ENCODE assay signal across 1 cellular context in the genomic region with DNA sequence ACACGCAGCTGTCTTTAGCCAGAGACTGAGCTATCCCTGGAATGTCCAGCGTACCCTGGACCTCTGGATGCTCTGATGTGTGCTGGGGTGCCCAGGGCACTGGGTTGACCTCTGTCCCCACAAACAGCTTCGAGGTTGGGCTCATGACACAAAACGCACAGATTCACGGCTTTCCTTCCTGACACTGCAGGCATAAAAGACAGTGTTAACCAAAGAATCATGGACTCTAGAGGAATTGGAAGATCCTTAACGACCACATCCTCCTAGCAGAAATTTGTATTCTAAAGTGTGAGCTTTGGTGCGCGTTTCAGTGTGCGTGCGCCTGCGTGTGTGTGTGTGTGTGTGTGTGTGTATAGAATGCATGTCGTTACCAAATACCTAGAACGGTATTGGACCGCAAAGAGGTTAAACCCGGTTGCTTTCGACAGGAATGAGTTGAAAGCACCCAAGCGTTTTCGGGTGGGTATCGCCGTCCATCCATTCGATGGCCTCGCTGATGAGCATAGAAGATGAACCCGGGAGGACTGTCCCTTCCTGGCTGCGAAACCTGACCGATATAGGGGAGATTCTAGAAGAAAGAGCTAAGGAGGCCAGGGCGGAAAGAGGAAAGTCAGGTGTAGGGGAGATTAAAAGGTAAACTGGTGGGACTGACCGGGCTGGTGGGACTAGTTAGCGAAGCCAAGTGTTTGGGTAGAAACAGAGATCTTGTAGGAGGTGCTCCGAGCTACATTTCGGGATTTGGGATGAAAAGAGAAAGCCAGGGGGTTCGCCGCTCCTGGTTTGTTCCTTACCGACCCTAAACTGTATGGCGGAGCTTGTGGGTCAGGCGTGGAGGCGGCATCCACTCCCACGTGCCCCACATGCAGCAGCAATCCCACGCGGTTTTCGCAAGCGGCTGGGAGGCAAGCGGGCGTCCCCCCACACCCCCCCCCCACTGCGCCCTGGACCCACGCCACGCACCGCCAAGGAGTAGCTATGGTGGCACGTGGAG.
TF ChIP-seq lines count a peak whose summit lies in the region.

No MANE protein-coding gene starts in this region.

TF ChIP-seq in SK-N-SH, 30 proteins besides CTCF, POLR2A, EP300 and RAD21 (continued from another document):
- TF ChIP-seq, protein P1, sequence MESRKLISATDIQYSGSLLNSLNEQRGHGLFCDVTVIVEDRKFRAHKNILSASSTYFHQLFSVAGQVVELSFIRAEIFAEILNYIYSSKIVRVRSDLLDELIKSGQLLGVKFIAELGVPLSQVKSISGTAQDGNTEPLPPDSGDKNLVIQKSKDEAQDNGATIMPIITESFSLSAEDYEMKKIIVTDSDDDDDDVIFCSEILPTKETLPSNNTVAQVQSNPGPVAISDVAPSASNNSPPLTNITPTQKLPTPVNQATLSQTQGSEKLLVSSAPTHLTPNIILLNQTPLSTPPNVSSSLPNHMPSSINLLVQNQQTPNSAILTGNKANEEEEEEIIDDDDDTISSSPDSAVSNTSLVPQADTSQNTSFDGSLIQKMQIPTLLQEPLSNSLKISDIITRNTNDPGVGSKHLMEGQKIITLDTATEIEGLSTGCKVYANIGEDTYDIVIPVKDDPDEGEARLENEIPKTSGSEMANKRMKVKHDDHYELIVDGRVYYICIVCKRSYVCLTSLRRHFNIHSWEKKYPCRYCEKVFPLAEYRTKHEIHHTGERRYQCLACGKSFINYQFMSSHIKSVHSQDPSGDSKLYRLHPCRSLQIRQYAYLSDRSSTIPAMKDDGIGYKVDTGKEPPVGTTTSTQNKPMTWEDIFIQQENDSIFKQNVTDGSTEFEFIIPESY (IDR thresholded peaks at IDR 0.05; ENCODE audit: borderline replicate concordance, low read depth) = no peak
- TF ChIP-seq USF2 (IDR thresholded peaks at IDR 0.05; ENCODE audit: borderline replicate concordance, low read depth, low read length) (no peak), SIN3A (IDR thresholded peaks at IDR 0.05; ENCODE audit: borderline replicate concordance, low read depth, low read length) (no peak), CHD2 (IDR thresholded peaks at IDR 0.05; ENCODE audit: low read length, partially characterized antibody) (no peak), RXRA (IDR thresholded peaks at IDR 0.05; ENCODE audit: borderline replicate concordance, low read depth) (no peak), PBX3 (IDR thresholded peaks at IDR 0.05) (no peak), MAX (IDR thresholded peaks at IDR 0.05; ENCODE audit: low read depth) (no peak)
- TF ChIP-seq, protein P2, sequence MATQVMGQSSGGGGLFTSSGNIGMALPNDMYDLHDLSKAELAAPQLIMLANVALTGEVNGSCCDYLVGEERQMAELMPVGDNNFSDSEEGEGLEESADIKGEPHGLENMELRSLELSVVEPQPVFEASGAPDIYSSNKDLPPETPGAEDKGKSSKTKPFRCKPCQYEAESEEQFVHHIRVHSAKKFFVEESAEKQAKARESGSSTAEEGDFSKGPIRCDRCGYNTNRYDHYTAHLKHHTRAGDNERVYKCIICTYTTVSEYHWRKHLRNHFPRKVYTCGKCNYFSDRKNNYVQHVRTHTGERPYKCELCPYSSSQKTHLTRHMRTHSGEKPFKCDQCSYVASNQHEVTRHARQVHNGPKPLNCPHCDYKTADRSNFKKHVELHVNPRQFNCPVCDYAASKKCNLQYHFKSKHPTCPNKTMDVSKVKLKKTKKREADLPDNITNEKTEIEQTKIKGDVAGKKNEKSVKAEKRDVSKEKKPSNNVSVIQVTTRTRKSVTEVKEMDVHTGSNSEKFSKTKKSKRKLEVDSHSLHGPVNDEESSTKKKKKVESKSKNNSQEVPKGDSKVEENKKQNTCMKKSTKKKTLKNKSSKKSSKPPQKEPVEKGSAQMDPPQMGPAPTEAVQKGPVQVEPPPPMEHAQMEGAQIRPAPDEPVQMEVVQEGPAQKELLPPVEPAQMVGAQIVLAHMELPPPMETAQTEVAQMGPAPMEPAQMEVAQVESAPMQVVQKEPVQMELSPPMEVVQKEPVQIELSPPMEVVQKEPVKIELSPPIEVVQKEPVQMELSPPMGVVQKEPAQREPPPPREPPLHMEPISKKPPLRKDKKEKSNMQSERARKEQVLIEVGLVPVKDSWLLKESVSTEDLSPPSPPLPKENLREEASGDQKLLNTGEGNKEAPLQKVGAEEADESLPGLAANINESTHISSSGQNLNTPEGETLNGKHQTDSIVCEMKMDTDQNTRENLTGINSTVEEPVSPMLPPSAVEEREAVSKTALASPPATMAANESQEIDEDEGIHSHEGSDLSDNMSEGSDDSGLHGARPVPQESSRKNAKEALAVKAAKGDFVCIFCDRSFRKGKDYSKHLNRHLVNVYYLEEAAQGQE (IDR thresholded peaks at IDR 0.05; ENCODE audit: low read depth, low read length) = no peak
TF ChIP-seq in SK-N-SH: peak in this region for 0.
